In genomic region chr1:92804721-92805169, GRCh38 we compare ENCODE assay signal across 9 cellular contexts. TPM values are rescaled to one million over a fixed set of nuclear protein-coding genes. Genes with fewer than 3 reads are reported as not detected.
DNase-seq lines count a peak whose midpoint lies in the region; ATAC-seq, FAIRE-seq and TF ChIP-seq lines count a peak whose summit lies in the region.
"Had no signal": no experiment of that assay in that cellular context is flagged by ENCODE, and none has a peak within 500 bp of the region (broad histone marks: within the 10 kb centered on the region; RNA-seq: fewer than 3 reads in every experiment).

No MANE protein-coding gene starts in this region.

- in situ Hi-C loops in brain microvascular endothelial cell (cut with HindIII; ENCODE audit: low pct_ligation_motif_present, low sequenced_read_pairs): no loop called here

- POLR2A ChIA-PET in activated CD4-positive, alpha-beta T cell treated with anti-CD3 and anti-CD28 coated beads for 36 hours (lab: Charles Lee): no interaction called here

- H3K4me1 ChIP-seq in Karpas-422 (ENCODE audit: low read length): no peaks in the 10 kb centered on the region
- peaks cover 0 to 2% of the 10 kb centered on the region in 2 donors for H3K4me1 ChIP-seq in small intestine (ENCODE audit: control insufficient read depth in 2 of 2, insufficient read depth in 1 of 2, low read depth in 1 of 2, low read length in 1 of 2)

- H3K9me3 ChIP-seq in Karpas-422 (ENCODE audit: low read length): no peaks in the 10 kb centered on the region
- no peaks in the 10 kb centered on the region for H3K9me3 ChIP-seq in small intestine (ENCODE audit: control insufficient read depth, low read depth)

- no peak overlapping the region for H3K4me2 ChIP-seq in Karpas-422 (ENCODE audit: low read depth, low read length, poor library complexity, severe bottlenecking)

- no peak overlapping the region for H3K27ac ChIP-seq in Karpas-422 (ENCODE audit: low read length)
- peak overlapping the region; percentile 97 for H3K27ac ChIP-seq in brain microvascular endothelial cell
- H3K27ac ChIP-seq in small intestine (ENCODE audit: low read depth in 1 of 2, low read length in 1 of 2): no peak overlapping the region

- WGBS in small intestine, 3 donors: 7 to 11% (median 8%) methylated on average over 7 of the region's 7 CpGs

- H3K36me3 ChIP-seq in Karpas-422 (ENCODE audit: insufficient read depth, low read length) (no peaks in the 10 kb centered on the region), brain microvascular endothelial cell (replicated peaks) (no peaks in the 10 kb centered on the region), small intestine (ENCODE audit: control insufficient read depth in 2 of 2, insufficient read depth in 2 of 2, low read length in 2 of 2) (no peaks in the 10 kb centered on the region)

- H3K27ac Mint-ChIP-seq in activated CD4-positive, alpha-beta T cell treated with anti-CD3 and anti-CD28 coated beads for 36 hours: no peak overlapping the region

- intact Hi-C loops in activated CD4-positive, alpha-beta T cell treated with anti-CD3 and anti-CD28 coated beads for 36 hours (cut with DNase I, micrococcal nuclease): no loop called here

- no peak for TF ChIP-seq CTCF in brain microvascular endothelial cell (IDR thresholded peaks at IDR 0.05; ENCODE audit: low read depth, low read length, missing control alignments)

- peak overlapping the region; percentile 37; the same call in 1 of the 2 replicates for H2AFZ ChIP-seq in Karpas-422 (ENCODE audit: low read length)

- peak; percentile 47 for ATAC-seq in activated CD4-positive, alpha-beta T cell treated with anti-CD3 and anti-CD28 coated beads for 36 hours
- ATAC-seq in GM19023 (IDR thresholded peaks at IDR 0.05; ENCODE audit: unreplicated experiment): no peak

- no peaks in the 10 kb centered on the region for H3K79me2 ChIP-seq in Karpas-422 (ENCODE audit: low read length)

- no peak overlapping the region for H3K4me3 Mint-ChIP-seq in activated CD4-positive, alpha-beta T cell treated with anti-CD3 and anti-CD28 coated beads for 36 hours

- no peak overlapping the region for H3K9ac ChIP-seq in Karpas-422 (ENCODE audit: low read length)

- peak; percentile 96 for FAIRE-seq in small intestine (lab: Jason Lieb, UNC)
- FAIRE-seq: G401.6 had no signal

- no peaks in the 10 kb centered on the region for H3K9me2 ChIP-seq in Karpas-422 (replicated peaks; ENCODE audit: insufficient read depth, low read length)

- no peaks in the 10 kb centered on the region for H3K9me3 Mint-ChIP-seq in activated CD4-positive, alpha-beta T cell treated with anti-CD3 and anti-CD28 coated beads for 36 hours (ENCODE audit: low read depth)

- H3K4me3 ChIP-seq in Karpas-422 (ENCODE audit: low read length) (no peak overlapping the region), brain microvascular endothelial cell (ENCODE audit: low read depth, low read length) (no peak overlapping the region), small intestine (ENCODE audit: low read depth in 1 of 2, low read length in 2 of 2) (no peak overlapping the region)

- peaks cover 2% of the 10 kb centered on the region for H3K27me3 Mint-ChIP-seq in activated CD4-positive, alpha-beta T cell treated with anti-CD3 and anti-CD28 coated beads for 36 hours

- no peaks in the 10 kb centered on the region for H4K20me1 ChIP-seq in Karpas-422 (ENCODE audit: insufficient read depth, low read depth, low read length)

- CTCF ChIA-PET in activated CD4-positive, alpha-beta T cell treated with anti-CD3 and anti-CD28 coated beads for 36 hours (lab: Charles Lee): interaction anchor here (0.7 to 1.8 kb wide), 4 partner anchors 12 to 319 kb away, joined by 3 to 6 read pairs (median 3); no protein-coding TSS in a partner anchor

- no peaks in the 10 kb centered on the region for H3K36me3 Mint-ChIP-seq in activated CD4-positive, alpha-beta T cell treated with anti-CD3 and anti-CD28 coated beads for 36 hours (ENCODE audit: low read depth)

- H3K27me3 ChIP-seq in Karpas-422 (ENCODE audit: low read length) (no peaks in the 10 kb centered on the region), brain microvascular endothelial cell (replicated peaks) (no peaks in the 10 kb centered on the region), small intestine (ENCODE audit: control insufficient read depth in 2 of 2, insufficient read depth in 2 of 2, low read length in 2 of 2) (no peaks in the 10 kb centered on the region)

- peak; percentile 29 for DNase-seq in activated CD4-positive, alpha-beta T cell treated with anti-CD3 and anti-CD28 coated beads for 36 hours
- no peak for DNase-seq in activated CD4-positive, alpha-beta T cell treated with anti-CD3 and anti-CD28 coated beads, Interleukin-2, amount 50 U/mL, for 1 hour
- peak; percentile 57 for DNase-seq in Karpas-422
- DNase-seq in brain microvascular endothelial cell: peak; percentile 99
- peak; percentile 99 for DNase-seq in iris pigment epithelial cell (ENCODE audit: low read depth)
- peak; percentile 98 for DNase-seq in small intestine
- DNase-seq in effector CD8-positive, alpha-beta T cell (lab: John Stamatoyannopoulos, UW): no peak

- H3K4me1 Mint-ChIP-seq in activated CD4-positive, alpha-beta T cell treated with anti-CD3 and anti-CD28 coated beads for 36 hours: no peaks in the 10 kb centered on the region

RNA-seq across cellular contexts. Expression of gene EVI5, which starts 19.8 kb away (rescaled TPM):
- total RNA-seq in activated CD4-positive, alpha-beta T cell treated with anti-CD3 and anti-CD28 coated beads for 36 hours: 10 to 100 TPM; 28.5 to 32.6 TPM
- 11.4 and 37.1 TPM in 2 replicates for total RNA-seq in Karpas-422 (2014; rRNA removed; shearing (Covaris generic); ENCODE audit: low replicate concordance)
- polyA plus RNA-seq in small intestine: 1 to 10 TPM; 3.2 to 6.4 (median 4.5) TPM

RNA-seq across cellular contexts. Expression of gene RPL5, which starts 27.1 kb away (rescaled TPM):
- total RNA-seq in activated CD4-positive, alpha-beta T cell treated with anti-CD3 and anti-CD28 coated beads for 36 hours: 1,000 to 10,000 TPM; 1,359 to 1,602 TPM
- total RNA-seq in Karpas-422 (2014; rRNA removed; shearing (Covaris generic); ENCODE audit: low replicate concordance): 2,490 and 3,153 TPM in 2 replicates
- 1,000 to 10,000 TPM; 1,004 to 2,140 (median 1,631) TPM for polyA plus RNA-seq in small intestine

Comparison
In these comparisons a context has a peak if more than half of its experiments do, and no peak if none do; other contexts are left out.
1. DNase-seq: peak in activated CD4-positive, alpha-beta T cell treated with anti-CD3 and anti-CD28 coated beads for 36 hours (single experiment), Karpas-422 (single experiment), brain microvascular endothelial cell (single experiment), iris pigment epithelial cell (single experiment) and small intestine (single experiment); none in activated CD4-positive, alpha-beta T cell treated with anti-CD3 and anti-CD28 coated beads, Interleukin-2, amount 50 U/mL, for 1 hour (single experiment) and effector CD8-positive, alpha-beta T cell (single experiment).